11 cellular contexts compared by ENCODE assay signal in genomic region chr10:133107442-133107841, GRCh38. TPM values are rescaled to one million over a fixed set of nuclear protein-coding genes. Genes with fewer than 3 reads are reported as not detected.
"Had no signal": no experiment of that assay in that cellular context is flagged by ENCODE, and none has a peak within 500 bp of the region (broad histone marks: within the 10 kb centered on the region; RNA-seq: fewer than 3 reads in every experiment).

No MANE protein-coding gene starts in this region.

- H2AFZ ChIP-seq: GM23248 had no signal

- H3K9ac ChIP-seq: GM23248 had no signal

- FAIRE-seq: H54, K562 had no signal

- DNase-seq: GM23248, GOT3, H9, HCEC 1CT, HFFc6, IMR-90, KG1 had no signal

- H3K27ac ChIP-seq: GM23248, HL-60 had no signal

- ATAC-seq: K562 had no signal

- H3K4me3 ChIP-seq: GM23248, K562 had no signal

RNA-seq across cellular contexts. Expression of gene ADGRA1, which starts 19.7 kb away (rescaled TPM):
- total RNA-seq: GM23248, HFFc6, HT1080, IMR-90, K562 had no signal
- polyA plus RNA-seq: GM23248, IMR-90, K562 had no signal

RNA-seq across cellular contexts. Expression of gene KNDC1, which starts 52.6 kb away (rescaled TPM):
- total RNA-seq: HT1080 had no signal
